Comparison of ENCODE assay signal across 17 cellular contexts in genomic region chr2:55999790-56000189, GRCh38.
"Had no signal": no experiment of that assay in that cellular context is flagged by ENCODE, and none has a peak within 500 bp of the region (broad histone marks: within the 10 kb centered on the region; RNA-seq: fewer than 3 reads in every experiment).

No MANE protein-coding gene starts in this region.

- DNase-seq: dermis blood vessel endothelial cell; esophagus squamous epithelium; heart right ventricle; hypothalamus; kidney glomerular epithelial cell; naive thymus-derived CD4-positive, alpha-beta T cell; nephron progenitor cell; psoas muscle; retina; stimulated activated CD4-positive, alpha-beta T cell treated with anti-CD3 and anti-CD28 coated beads, Interleukin-2, amount 100 ng/mL, for 24 hours; stimulated activated naive CD4-positive, alpha-beta T cell treated with Interleukin-2 at 50 U/mL for 16 hours; tibial artery; upper lobe of left lung had no signal

- H3K4me3 ChIP-seq: esophagus squamous epithelium, heart right ventricle, psoas muscle, skin epidermis, suprapubic skin, tibial artery, upper lobe of left lung, vagina had no signal

- H3K27me3 ChIP-seq: esophagus squamous epithelium, heart right ventricle, suprapubic skin, tibial artery, upper lobe of left lung, vagina had no signal

- H3K9me3 ChIP-seq: esophagus squamous epithelium, heart right ventricle, psoas muscle, suprapubic skin, tibial artery, upper lobe of left lung, vagina had no signal

- ATAC-seq: naive thymus-derived CD4-positive, alpha-beta T cell; psoas muscle; sciatic nerve had no signal

- H3K27ac ChIP-seq: esophagus squamous epithelium, psoas muscle, skin epidermis, suprapubic skin, upper lobe of left lung, vagina had no signal

- H3K4me1 ChIP-seq: esophagus squamous epithelium, heart right ventricle, psoas muscle, suprapubic skin, upper lobe of left lung, vagina had no signal

- H3K36me3 ChIP-seq: esophagus squamous epithelium, heart right ventricle, suprapubic skin, tibial artery, upper lobe of left lung, vagina had no signal
